In the genomic region with DNA sequence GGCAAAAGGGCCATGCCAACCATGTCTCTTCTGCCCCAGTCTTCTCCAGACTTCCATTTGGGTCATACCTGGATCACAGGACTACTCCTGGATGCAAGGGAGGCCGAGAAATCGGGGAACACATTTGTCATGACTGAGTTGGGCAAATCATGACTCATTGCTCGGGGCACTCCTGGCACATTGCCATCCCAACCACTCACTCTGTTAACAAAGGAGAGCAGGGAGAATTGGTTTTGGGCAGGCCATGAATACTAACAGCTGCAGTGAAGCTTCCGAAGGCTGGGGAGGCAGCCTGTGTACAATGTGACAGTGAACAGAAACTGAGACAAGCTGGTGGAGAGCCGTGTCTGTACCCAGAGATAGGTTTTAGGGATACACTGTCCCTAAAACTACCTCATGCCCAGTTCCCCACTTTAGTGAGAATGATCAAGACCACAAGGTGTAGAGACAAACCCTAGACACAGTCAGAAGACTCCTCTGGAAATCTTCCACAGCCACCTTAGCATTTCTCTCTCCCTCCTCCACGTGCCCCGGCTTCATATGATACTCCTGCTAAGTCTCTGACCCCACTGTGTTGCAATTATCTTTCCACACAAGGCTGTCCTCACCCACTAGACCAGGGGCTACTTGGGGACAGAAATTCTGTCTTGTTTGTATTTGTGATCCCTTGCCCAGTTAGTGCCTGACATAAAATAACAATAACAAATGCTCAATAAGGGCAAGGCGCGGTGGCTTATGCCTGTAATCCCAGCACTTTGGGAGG, we compare ENCODE assay signal across 10 cellular contexts. TPM values are rescaled to one million over a fixed set of nuclear protein-coding genes. Genes with fewer than 3 reads are reported as not detected.
DNase-seq lines count a peak whose midpoint lies in the region; ATAC-seq and TF ChIP-seq lines count a peak whose summit lies in the region.
"Had no signal": no experiment of that assay in that cellular context is flagged by ENCODE, and none has a peak within 500 bp of the region (broad histone marks: within the 10 kb centered on the region; RNA-seq: fewer than 3 reads in every experiment).

No MANE protein-coding gene starts in this region.

- H3K79me2 ChIP-seq in neural progenitor cell (ENCODE audit: low read depth) = no peaks in the 10 kb centered on the region

- TF ChIP-seq CTCF in neural progenitor cell (IDR thresholded peaks at IDR 0.05) = no peak

- ATAC-seq in GM21515 (IDR thresholded peaks at IDR 0.05; ENCODE audit: unreplicated experiment) = no peak
- ATAC-seq in sciatic nerve = no peak

- H3K9ac ChIP-seq in skeletal muscle tissue (ENCODE audit: low read depth in 1 of 3, low read length in 3 of 3) (peak overlapping the region in 2 of 3 donors; percentile 21 to 50), neural progenitor cell (no peak overlapping the region)

- no peaks in the 10 kb centered on the region for H3K9me3 ChIP-seq in skeletal muscle tissue (ENCODE audit: control insufficient read depth in 3 of 3, low read length in 3 of 3)
- H3K9me3 ChIP-seq in neural progenitor cell (ENCODE audit: low read depth) = no peaks in the 10 kb centered on the region

- intact Hi-C loops in sciatic nerve (cut with DNase I) = no loop called here

- H3K27me3 ChIP-seq in skeletal muscle tissue (ENCODE audit: control insufficient read depth in 3 of 3, insufficient read depth in 3 of 3, low read length in 3 of 3) (no peaks in the 10 kb centered on the region), neural progenitor cell (no peaks in the 10 kb centered on the region)

- no peaks in the 10 kb centered on the region for H3K36me3 ChIP-seq in skeletal muscle tissue (ENCODE audit: control insufficient read depth in 3 of 3, insufficient read depth in 3 of 3, low read length in 3 of 3)
- no peaks in the 10 kb centered on the region for H3K36me3 ChIP-seq in neural progenitor cell

- no peaks in the 10 kb centered on the region for H3K36me3 Mint-ChIP-seq in neural progenitor cell

- H3K27me3 Mint-ChIP-seq in neural progenitor cell (ENCODE audit: insufficient read depth, low read depth) = peaks cover 7% of the 10 kb centered on the region

- no peak overlapping the region for H2AFZ ChIP-seq in neural progenitor cell (replicated peaks)

- no peak overlapping the region for H3K27ac Mint-ChIP-seq in neural progenitor cell
- H3K27ac Mint-ChIP-seq: activated naive CD4-positive, alpha-beta T cell treated with anti-CD3 and anti-CD28 coated beads for 36 hours had no signal

- H3K4me3 Mint-ChIP-seq in neural progenitor cell = no peak overlapping the region
- H3K4me3 Mint-ChIP-seq: activated naive CD4-positive, alpha-beta T cell treated with anti-CD3 and anti-CD28 coated beads for 36 hours had no signal

- peaks cover 2% of the 10 kb centered on the region for H3F3A ChIP-seq in neural progenitor cell (ENCODE audit: low read depth)

- peaks cover 6% of the 10 kb centered on the region for H3K4me1 Mint-ChIP-seq in neural progenitor cell

- no peaks in the 10 kb centered on the region for H4K20me1 ChIP-seq in neural progenitor cell (ENCODE audit: low read depth)

- peak; percentile 48 for DNase-seq in HK-2 (ENCODE audit: unreplicated experiment)
- peak; percentile 18 for DNase-seq in NCI-H748 treated with DMSO at 0.1 percent for 48 hours (lab: John Stamatoyannopoulos, UW)
- DNase-seq in epidermal melanocyte (ENCODE audit: insufficient read length, low spot score) = peak; percentile 40
- no peak for DNase-seq in sciatic nerve (ENCODE audit: low spot score)
- no peak for DNase-seq in neural progenitor cell (ENCODE audit: low spot score)
- DNase-seq: activated naive CD4-positive, alpha-beta T cell treated with anti-CD3 and anti-CD28 coated beads for 36 hours; left cardiac atrium; NCI-H2171 had no signal

- peaks cover 4% of the 10 kb centered on the region for H3K9me3 Mint-ChIP-seq in neural progenitor cell
- H3K9me3 Mint-ChIP-seq: activated naive CD4-positive, alpha-beta T cell treated with anti-CD3 and anti-CD28 coated beads for 36 hours had no signal

- peak overlapping the region in 1 of 3 donors; percentile 30 for H3K4me3 ChIP-seq in skeletal muscle tissue (ENCODE audit: low read length in 3 of 3)
- no peak overlapping the region for H3K4me3 ChIP-seq in neural progenitor cell

- H3K27ac ChIP-seq in skeletal muscle tissue (ENCODE audit: low read depth, low read length) = peak overlapping the region; percentile 44
- no peak overlapping the region for H3K27ac ChIP-seq in neural progenitor cell

- no peak overlapping the region for H3K4me2 ChIP-seq in neural progenitor cell

- peaks cover 19 to 23% (median 20%) of the 10 kb centered on the region in 3 donors for H3K4me1 ChIP-seq in skeletal muscle tissue (ENCODE audit: control insufficient read depth in 3 of 3, insufficient read depth in 3 of 3, low read length in 3 of 3)
- peaks cover 2% of the 10 kb centered on the region for H3K4me1 ChIP-seq in neural progenitor cell

RNA-seq across cellular contexts. Expression of a gene that starts 10.5 kb away (rescaled TPM):
- 8.4 TPM for total RNA-seq in skeletal muscle tissue
- 0.67 TPM for total RNA-seq in sciatic nerve
- total RNA-seq in neural progenitor cell (ENCODE audit: low replicate concordance) = 129 and 167 TPM in 2 replicates

RNA-seq across cellular contexts. Expression of a gene that starts 41.7 kb away (rescaled TPM):
- total RNA-seq in skeletal muscle tissue = 8.4 TPM
- total RNA-seq in sciatic nerve = 15.0 TPM
- total RNA-seq in neural progenitor cell (ENCODE audit: low replicate concordance) = 8.0 and 12.1 TPM in 2 replicates

Comparison
In these comparisons a context has a peak if more than half of its experiments do, and no peak if none do; other contexts are left out.
1. DNase-seq: peak in HK-2 (single experiment), NCI-H748 treated with DMSO at 0.1 percent for 48 hours (single experiment) and epidermal melanocyte (single experiment); none in sciatic nerve (single experiment) and neural progenitor cell (single experiment).
2. RNA of a gene that starts 10.5 kb away (total RNA-seq): 129 to 167 TPM in neural progenitor cell; 8.4 TPM in skeletal muscle tissue (single experiment) and 0.67 TPM in sciatic nerve (single experiment); every median in the first group is over 10 times any median in the second.